Comparison of ENCODE assay signal across 30 cellular contexts in genomic region chr12:109768901-109769670, GRCh38. TPM values are rescaled to one million over a fixed set of nuclear protein-coding genes. Genes with fewer than 3 reads are reported as not detected.
DNase-seq lines count a peak whose midpoint lies in the region; ATAC-seq, FAIRE-seq and TF ChIP-seq lines count a peak whose summit lies in the region.
"Had no signal": no experiment of that assay in that cellular context is flagged by ENCODE, and none has a peak within 500 bp of the region (broad histone marks: within the 10 kb centered on the region; RNA-seq: fewer than 3 reads in every experiment).

No MANE protein-coding gene starts in this region.

- TF ChIP-seq CTCF in BE2C (IDR thresholded peaks at IDR 0.05; ENCODE audit: low read depth, low read length) (no peak), H1 (IDR thresholded peaks at IDR 0.05; ENCODE audit: control extremely low read depth in 1 of 3, insufficient read depth in 1 of 3, low read depth in 1 of 3, low read length in 3 of 3) (no peak)

- no peak overlapping the region for H3K4ac ChIP-seq in H1 (replicated peaks; ENCODE audit: insufficient read length, low read depth, low read length)
- no peak overlapping the region for H3K4ac ChIP-seq in neuronal stem cell (ENCODE audit: low read length)

- TF ChIP-seq POLR2A in H1 (IDR thresholded peaks at IDR 0.05; ENCODE audit: control extremely low read depth in 1 of 2, low read depth in 2 of 2, low read length in 2 of 2): no peak

- H2BK12ac ChIP-seq in H1 (ENCODE audit: low read depth, low read length) (peak overlapping the region; percentile 27; the same call in 1 of the 2 replicates), neuronal stem cell (ENCODE audit: low read length) (peak overlapping the region; percentile 48)

- H3K9ac ChIP-seq in H1 (replicated peaks in 1 of 4; ENCODE audit: extremely low read depth in 1 of 4, low read depth in 3 of 4, low read length in 3 of 4) (no peak overlapping the region), neuronal stem cell (ENCODE audit: low read depth, low read length, poor library complexity) (peak overlapping the region; percentile 50)
- H3K9ac ChIP-seq: BLaER1 treated with 17β-estradiol and CSF1 and Interleukin-3, amounts not matched to agents 10 nM and 100 nM had no signal

- H3K14ac ChIP-seq in H1 (ENCODE audit: insufficient read length): no peak overlapping the region
- no peak overlapping the region for H3K14ac ChIP-seq in neuronal stem cell (ENCODE audit: low read length)

- no peak overlapping the region for H3K27ac Mint-ChIP-seq in activated CD4-positive, alpha-beta memory T cell treated with anti-CD3 and anti-CD28 coated beads, Interleukin-2, amount 10 ng/mL, durations not matched to agents 7 days and 5 days
- H3K27ac Mint-ChIP-seq: activated naive CD8-positive, alpha-beta T cell; naive B cell had no signal

- H3K23ac ChIP-seq in H1 (ENCODE audit: insufficient read length): no peak overlapping the region
- H3K23ac ChIP-seq in neuronal stem cell (ENCODE audit: low read depth, low read length, poor library complexity): peak overlapping the region; percentile 47

- POLR2A ChIA-PET in H1 (lab: Charles Lee; ENCODE audit: partially characterized antibody): no interaction called here
- POLR2A ChIA-PET in activated CD4-positive, alpha-beta memory T cell treated with anti-CD3 and anti-CD28 coated beads, Interleukin-2, amount 10 ng/mL, durations not matched to agents 7 days and 5 days (lab: Charles Lee): no interaction called here

- H2AK5ac ChIP-seq in H1 (ENCODE audit: low read depth, low read length): no peak overlapping the region
- H2AK5ac ChIP-seq in neuronal stem cell (ENCODE audit: low read depth, low read length): peak overlapping the region; percentile 77

- H3K9me3 ChIP-seq in BE2C (no peaks in the 10 kb centered on the region), H1 (ENCODE audit: insufficient read depth in 2 of 2, low read depth in 1 of 2, low read length in 1 of 2) (no peaks in the 10 kb centered on the region), neuronal stem cell (replicated peaks in 1 of 2; ENCODE audit: control insufficient read depth in 2 of 2, insufficient read depth in 1 of 2, low read depth in 1 of 2, low read length in 2 of 2) (no peaks in the 10 kb centered on the region)
- H3K9me3 ChIP-seq: colonic mucosa, HAP-1, left lung, prostate gland, upper lobe of left lung had no signal

- H3K36me3 ChIP-seq in BE2C (peaks cover 96% of the 10 kb centered on the region), H1 (ENCODE audit: control insufficient read depth in 2 of 4, insufficient read depth in 4 of 4, low read length in 3 of 4) (no peaks in the 10 kb centered on the region), neuronal stem cell (replicated peaks in 1 of 2; ENCODE audit: control insufficient read depth in 2 of 2, insufficient read depth in 2 of 2, low read length in 2 of 2) (peaks cover 0 to 2% of the 10 kb centered on the region in 2 donors)
- H3K36me3 ChIP-seq: BLaER1 treated with 17β-estradiol and CSF1 and Interleukin-3, amounts not matched to agents 10 nM and 100 nM; colonic mucosa; HAP-1; left lung; prostate gland had no signal

- no peaks in the 10 kb centered on the region for H3K79me2 ChIP-seq in H1 (ENCODE audit: control insufficient read depth in 1 of 2, insufficient read depth in 2 of 2, low read length in 2 of 2)

- no peak overlapping the region for H4K5ac ChIP-seq in H1 (ENCODE audit: insufficient read length, low read depth, low read length)

- CTCF ChIA-PET in H1 (lab: Charles Lee; ENCODE audit: partially characterized antibody): interaction anchor here (0.8 to 11.2 kb wide), 4 partner anchors 7 to 171 kb away, joined by 3 to 120 read pairs (median 4); no protein-coding TSS in a partner anchor
- CTCF ChIA-PET in activated CD4-positive, alpha-beta memory T cell treated with anti-CD3 and anti-CD28 coated beads, Interleukin-2, amount 10 ng/mL, durations not matched to agents 7 days and 5 days (lab: Charles Lee): no interaction called here

- no peak overlapping the region for H3K4me3 ChIP-seq in BE2C (ENCODE audit: low read depth, low read length)
- no peak overlapping the region for H3K4me3 ChIP-seq in H1 (ENCODE audit: extremely low read depth in 1 of 4, insufficient read depth in 2 of 4, low read depth in 3 of 4, low read length in 4 of 4)
- no peak overlapping the region for H3K4me3 ChIP-seq in neuronal stem cell (ENCODE audit: low read length in 2 of 2)
- H3K4me3 ChIP-seq: BLaER1 treated with 17β-estradiol and CSF1 and Interleukin-3, amounts not matched to agents 10 nM and 100 nM; colonic mucosa; HAP-1; left lung; prostate gland; upper lobe of left lung had no signal

- H3K4me1 ChIP-seq in BE2C: peaks cover 50% of the 10 kb centered on the region
- peaks cover 0 to 11% (median 2%) of the 10 kb centered on the region in 4 experiments; a peak in 4 of 7 replicates for H3K4me1 ChIP-seq in H1 (replicated peaks in 1 of 4; ENCODE audit: control insufficient read depth in 3 of 4, insufficient read depth in 4 of 4, low read length in 3 of 4)
- H3K4me1 ChIP-seq in neuronal stem cell (ENCODE audit: control insufficient read depth in 2 of 2, insufficient read depth in 1 of 2, low read depth in 1 of 2, low read length in 2 of 2): peaks cover 0 to 11% of the 10 kb centered on the region in 2 donors
- H3K4me1 ChIP-seq: colonic mucosa, HAP-1, prostate gland had no signal

- no peak overlapping the region for H3K4me2 ChIP-seq in H1 (ENCODE audit: insufficient read depth in 1 of 2, low read depth in 2 of 2, low read length in 2 of 2)
- H3K4me2 ChIP-seq in neuronal stem cell (ENCODE audit: insufficient read depth, low read length, poor library complexity, severe bottlenecking): no peak overlapping the region
- H3K4me2 ChIP-seq: BLaER1 treated with 17β-estradiol and CSF1 and Interleukin-3, amounts not matched to agents 10 nM and 100 nM had no signal

- H2BK120ac ChIP-seq in H1 (replicated peaks; ENCODE audit: low read depth, low read length) (no peak overlapping the region), neuronal stem cell (ENCODE audit: low read depth, low read length) (no peak overlapping the region)

- TF ChIP-seq EP300 in H1 (IDR thresholded peaks at IDR 0.05; ENCODE audit: borderline replicate concordance in 1 of 2, low read depth in 2 of 2, low read length in 2 of 2): no peak

- no peak overlapping the region for H3K18ac ChIP-seq in H1 (ENCODE audit: extremely low read depth, low read length)
- peak overlapping the region; percentile 69 for H3K18ac ChIP-seq in neuronal stem cell (ENCODE audit: low read length)

- no peaks in the 10 kb centered on the region for H3K36me3 Mint-ChIP-seq in activated CD4-positive, alpha-beta memory T cell treated with anti-CD3 and anti-CD28 coated beads, Interleukin-2, amount 10 ng/mL, durations not matched to agents 7 days and 5 days (ENCODE audit: low read depth)
- H3K36me3 Mint-ChIP-seq: activated naive CD8-positive, alpha-beta T cell; naive B cell had no signal

- H2BK5ac ChIP-seq in H1 (ENCODE audit: low read depth, low read length): no peak overlapping the region
- no peak overlapping the region for H2BK5ac ChIP-seq in neuronal stem cell (ENCODE audit: low read length)

- H4K8ac ChIP-seq in H1 (ENCODE audit: extremely low read depth, insufficient read depth, low read length) (peak overlapping the region; percentile 80; the same call in 1 of the 2 replicates), neuronal stem cell (ENCODE audit: low read depth, low read length) (no peak overlapping the region)

- no peak overlapping the region for H4K91ac ChIP-seq in H1 (replicated peaks; ENCODE audit: insufficient read length, low read length)
- H4K91ac ChIP-seq in neuronal stem cell (ENCODE audit: low read depth, low read length, poor library complexity): no peak overlapping the region

- H2BK20ac ChIP-seq in H1 (ENCODE audit: low read length): no peak overlapping the region

- H3K4me3 Mint-ChIP-seq in activated CD4-positive, alpha-beta memory T cell treated with anti-CD3 and anti-CD28 coated beads, Interleukin-2, amount 10 ng/mL, durations not matched to agents 7 days and 5 days: no peak overlapping the region
- H3K4me3 Mint-ChIP-seq: activated naive CD8-positive, alpha-beta T cell; naive B cell had no signal

- no peak for FAIRE-seq in H1 (lab: Jason Lieb, UNC)
- FAIRE-seq: bronchial epithelial cell, GM12892 had no signal

- ATAC-seq in HG03354 (IDR thresholded peaks at IDR 0.05; ENCODE audit: poor library complexity, severe bottlenecking, unreplicated experiment) (no peak), GM21447 (IDR thresholded peaks at IDR 0.05; ENCODE audit: unreplicated experiment) (no peak)
- ATAC-seq: left lung had no signal

- H3K79me1 ChIP-seq in H1 (ENCODE audit: low read depth, low read length) (no peaks in the 10 kb centered on the region), neuronal stem cell (ENCODE audit: low read depth, low read length) (no peaks in the 10 kb centered on the region)

- no peaks in the 10 kb centered on the region for H4K20me1 ChIP-seq in H1 (replicated peaks in 1 of 2; ENCODE audit: control insufficient read depth in 1 of 2, insufficient read depth in 2 of 2, low read length in 2 of 2)

- H3K56ac ChIP-seq in H1 (replicated peaks; ENCODE audit: insufficient read length, low read depth, low read length): no peak overlapping the region

- peaks cover 16% of the 10 kb centered on the region for H3K27me3 Mint-ChIP-seq in activated CD4-positive, alpha-beta memory T cell treated with anti-CD3 and anti-CD28 coated beads, Interleukin-2, amount 10 ng/mL, durations not matched to agents 7 days and 5 days
- H3K27me3 Mint-ChIP-seq: naive B cell had no signal

- DNase-seq in BE2C: peak; percentile 24
- DNase-seq in D341Med (ENCODE audit: low spot score): peak; percentile 30
- peak in 1 of 2 experiments; percentile 43 for DNase-seq in H1 (ENCODE audit: low read depth in 1 of 2, low spot score in 2 of 2)
- no peak for DNase-seq in neuronal stem cell (ENCODE audit: low spot score)
- DNase-seq in medulla oblongata (ENCODE audit: extremely low spot score): no peak
- DNase-seq in activated CD4-positive, alpha-beta memory T cell treated with anti-CD3 and anti-CD28 coated beads, Interleukin-2, amount 10 ng/mL, durations not matched to agents 7 days and 5 days: no peak
- DNase-seq: activated CD4-positive, alpha-beta T cell treated with anti-CD3 and anti-CD28 coated beads, Interleukin-2, amount 50 U/mL, for 4 hours; activated CD4-positive, CD25-positive, alpha-beta regulatory T cell; colonic mucosa; COR-L47; DMS53; glutamatergic neuron; left lung; MM.1S; naive B cell; NCI-H1436 treated with DMSO at 0.1 percent for 48 hours; NCI-H2107; NCI-H446; NCI-H774; stimulated activated CD4-positive, alpha-beta T cell treated with anti-CD3 and anti-CD28 coated beads, Interleukin-4, amount 100 ng/mL, for 1 hour had no signal

- H3K9me3 Mint-ChIP-seq in activated CD4-positive, alpha-beta memory T cell treated with anti-CD3 and anti-CD28 coated beads, Interleukin-2, amount 10 ng/mL, durations not matched to agents 7 days and 5 days: no peaks in the 10 kb centered on the region
- H3K9me3 Mint-ChIP-seq: naive B cell had no signal

- H3K27me3 ChIP-seq in BE2C: no peaks in the 10 kb centered on the region
- H3K27me3 ChIP-seq in H1 (replicated peaks in 1 of 4; ENCODE audit: control insufficient read depth in 3 of 4, extremely low read depth in 1 of 4, insufficient read depth in 3 of 4, low read length in 3 of 4): no peaks in the 10 kb centered on the region
- no peaks in the 10 kb centered on the region for H3K27me3 ChIP-seq in neuronal stem cell (ENCODE audit: control insufficient read depth in 3 of 3, insufficient read depth in 3 of 3, low read depth in 1 of 3, low read length in 3 of 3)
- H3K27me3 ChIP-seq: BLaER1 treated with 17β-estradiol and CSF1 and Interleukin-3, amounts not matched to agents 10 nM and 100 nM; colonic mucosa; left lung; upper lobe of left lung had no signal

- H3K4me1 Mint-ChIP-seq in activated CD4-positive, alpha-beta memory T cell treated with anti-CD3 and anti-CD28 coated beads, Interleukin-2, amount 10 ng/mL, durations not matched to agents 7 days and 5 days: peaks cover 2% of the 10 kb centered on the region

- H2BK15ac ChIP-seq in H1 (ENCODE audit: low read length) (no peak overlapping the region), neuronal stem cell (ENCODE audit: low read length) (peak overlapping the region; percentile 43)

- WGBS in H1 (ENCODE audit: extremely low coverage in 1 of 2, insufficient coverage in 1 of 2, insufficient read length in 1 of 2, insufficient replicate concordance in 2 of 2, low coverage in 1 of 2, low lambda C conversion rate in 2 of 2, missing lambda C conversion rate in 1 of 2), 2 experiments: 88% methylated on average over 21 of the region's 38 CpGs; no CpG with 5 or more reads in 1 of the 2 experiments
- WGBS in neuronal stem cell (ENCODE audit: extremely low coverage in 2 of 2, insufficient read length in 2 of 2, insufficient replicate concordance in 1 of 2), 2 donors: no CpG with 5 or more reads among the region's 38 CpGs

- H3K23me2 ChIP-seq in H1 (ENCODE audit: low read depth, low read length): no peaks in the 10 kb centered on the region

- no peak for TF ChIP-seq RAD21 in H1 (IDR thresholded peaks at IDR 0.05 in 1 of 2, conservative IDR thresholded peaks at IDR 0.05 in 1 of 2; ENCODE audit: low read depth in 2 of 2, low read length in 2 of 2)

- no peak overlapping the region for H2AFZ ChIP-seq in H1 (ENCODE audit: low read length)
- H2AFZ ChIP-seq in neuronal stem cell (ENCODE audit: low read length): no peak overlapping the region

- no peak overlapping the region for H3K27ac ChIP-seq in H1 (ENCODE audit: low read depth, low read length)
- H3K27ac ChIP-seq in neuronal stem cell (replicated peaks; ENCODE audit: low read length): no peak overlapping the region
- H3K27ac ChIP-seq: BLaER1 treated with 17β-estradiol and CSF1 and Interleukin-3, amounts not matched to agents 10 nM and 100 nM; colonic mucosa; HL-60; left lung; prostate gland; upper lobe of left lung had no signal

RNA-seq across cellular contexts. Expression of gene FAM222A, which starts 55.5 kb away (rescaled TPM):
- 227 TPM for polyA plus RNA-seq in BE2C (2012; ENCODE audit: insufficient read depth, insufficient read length, low read depth)
- total RNA-seq in H1 (2021; fragmentation: NEBNext Ultra II Directional; extraction: Animal tissue kit (Norgen Biotek cat#: 25700)): 1.1 and 1.5 TPM in 2 replicates
- 0.94 and 1.6 TPM in 2 replicates for polyA plus RNA-seq in H1 (2011; rRNA removed)
- polyA plus RNA-seq in H1 (2011; cell fraction: cytosol; rRNA removed): 0.85 TPM
- polyA plus RNA-seq in H1 (2011; cell fraction: nucleus; rRNA removed): 0.93 TPM
- polyA plus RNA-seq in H1 (2012, experiment 1 of 2): 0.81 to 1.1 TPM (median 0.88 TPM) in 4 replicates
- 0.91 TPM for polyA plus RNA-seq in H1 (2012, experiment 2 of 2)
- 1.1 TPM for polyA plus RNA-seq in H1 (2013, experiment 1 of 2)
- 1.1 TPM for polyA plus RNA-seq in H1 (2013, experiment 2 of 2)
- polyA minus RNA-seq in H1 (2011; rRNA and poly(A)+ RNA removed): 0.61 and 0.95 TPM in 2 replicates
- polyA minus RNA-seq in H1 (2011; cell fraction: cytosol; rRNA and poly(A)+ RNA removed): 1.9 TPM
- polyA minus RNA-seq in H1 (2011; cell fraction: nucleus; rRNA and poly(A)+ RNA removed): 2.7 TPM
- polyA plus RNA-seq in neuronal stem cell (2013, experiment 1 of 2): 14.4 TPM
- polyA plus RNA-seq in neuronal stem cell (2013, experiment 2 of 2): 14.3 TPM
- total RNA-seq in activated CD4-positive, alpha-beta memory T cell treated with anti-CD3 and anti-CD28 coated beads, Interleukin-2, amount 10 ng/mL, durations not matched to agents 7 days and 5 days: under 1 TPM; 0.28 to 0.43 TPM
- total RNA-seq: bronchial epithelial cell had no signal

Comparison
In these comparisons a context has a peak if more than half of its experiments do, and no peak if none do; other contexts are left out.
1. DNase-seq: peak in BE2C (single experiment) and D341Med (single experiment); none in neuronal stem cell (single experiment), medulla oblongata (single experiment) and activated CD4-positive, alpha-beta memory T cell treated with anti-CD3 and anti-CD28 coated beads, Interleukin-2, amount 10 ng/mL, durations not matched to agents 7 days and 5 days (single experiment).